In genomic region chr3:74850381-74850780, GRCh38 we compare ENCODE assay signal across 31 cellular contexts.
A peak's percentile ranks its signal among the peaks of the same experiment; 100 is the strongest.
DNase-seq lines count a peak whose midpoint lies in the region; ATAC-seq and TF ChIP-seq lines count a peak whose summit lies in the region.
"Had no signal": no experiment of that assay in that cellular context is flagged by ENCODE, and none has a peak within 500 bp of the region (broad histone marks: within the 10 kb centered on the region; RNA-seq: fewer than 3 reads in every experiment).

No MANE protein-coding gene starts in this region.

- peaks cover 14% of the 10 kb centered on the region for H3F3A ChIP-seq in neural cell (ENCODE audit: insufficient read depth, low read length, poor library complexity, severe bottlenecking)

- H3K9me2 ChIP-seq in neural cell (ENCODE audit: insufficient read depth, low read length): no peaks in the 10 kb centered on the region

- no peak for TF ChIP-seq CTCF in neural cell (IDR thresholded peaks at IDR 0.05; ENCODE audit: poor library complexity, severe bottlenecking)

- no peak for ATAC-seq in GM19455 (IDR thresholded peaks at IDR 0.05; ENCODE audit: unreplicated experiment)
- ATAC-seq in GM21367 (IDR thresholded peaks at IDR 0.05; ENCODE audit: unreplicated experiment): no peak
- ATAC-seq in HG02973 (IDR thresholded peaks at IDR 0.05; ENCODE audit: unreplicated experiment): no peak
- ATAC-seq: A549; CD8-positive, alpha-beta T cell had no signal

- H3K9me3 ChIP-seq in BLaER1: no peaks in the 10 kb centered on the region
- no peaks in the 10 kb centered on the region for H3K9me3 ChIP-seq in BLaER1 treated with 17β-estradiol and CSF1 and Interleukin-3, amounts not matched to agents 10 nM and 100 nM (replicated peaks in 1 of 11)
- H3K9me3 ChIP-seq in neural cell (ENCODE audit: low read length): no peaks in the 10 kb centered on the region
- H3K9me3 ChIP-seq: A549, BE2C, Caco-2 had no signal

- H3K79me2 ChIP-seq in neural cell (replicated peaks; ENCODE audit: insufficient read depth, low read length): no peaks in the 10 kb centered on the region

- H3K9ac ChIP-seq in BLaER1: no peak overlapping the region
- no peak overlapping the region for H3K9ac ChIP-seq in BLaER1 treated with 17β-estradiol and CSF1 and Interleukin-3, amounts not matched to agents 10 nM and 100 nM
- H3K9ac ChIP-seq in neural cell (ENCODE audit: low read length): peak overlapping the region; percentile 44

- H3K4me2 ChIP-seq in BLaER1: peak overlapping the region; percentile 66
- peak overlapping the region in 8 of 11 experiments; percentile 43 to 71 (median 57); a peak in 15 of 22 replicates for H3K4me2 ChIP-seq in BLaER1 treated with 17β-estradiol and CSF1 and Interleukin-3, amounts not matched to agents 10 nM and 100 nM
- peak overlapping the region; percentile 0 for H3K4me2 ChIP-seq in neural cell (ENCODE audit: low read length)
- H3K4me2 ChIP-seq: A549 had no signal

- peak; percentile 16 for DNase-seq in retina
- DNase-seq in NCI-H446 (lab: John Stamatoyannopoulos, UW): no peak
- DNase-seq: 8988T; ACHN; AML-193; BE2C; C1 segment of cervical spinal cord; Caco-2; Calu3; CD4-positive, alpha-beta memory T cell; CD4-positive, alpha-beta T cell; CD4-positive, CD25-positive, alpha-beta regulatory T cell; CD8-positive, alpha-beta memory T cell; CD8-positive, alpha-beta T cell; COR-L47; DMS 273 treated with DMSO at 0.1 percent for 48 hours; DMS153; DMS53; DMS79; DMS79 treated with DMSO at 0.1 percent for 48 hours; DND-41; EL had no signal

- no peaks in the 10 kb centered on the region for H3K27me3 ChIP-seq in BLaER1
- H3K27me3 ChIP-seq in BLaER1 treated with 17β-estradiol and CSF1 and Interleukin-3, amounts not matched to agents 10 nM and 100 nM: no peaks in the 10 kb centered on the region
- H3K27me3 ChIP-seq in neural cell (ENCODE audit: insufficient read depth, low read depth, low read length): no peaks in the 10 kb centered on the region
- H3K27me3 ChIP-seq: BE2C had no signal

- peak; percentile 46 for TF ChIP-seq RAD21 in neural cell (conservative IDR thresholded peaks at IDR 0.05)

- H3K4me3 ChIP-seq in BLaER1 (no peak overlapping the region), neural cell (ENCODE audit: low read length) (peak overlapping the region; percentile 37)
- H3K4me3 ChIP-seq in BLaER1 treated with 17β-estradiol and CSF1 and Interleukin-3, amounts not matched to agents 10 nM and 100 nM: no peak overlapping the region
- H3K4me3 ChIP-seq: A549 had no signal

- peak; percentile 96 for TF ChIP-seq EP300 in neural cell (conservative IDR thresholded peaks at IDR 0.05; ENCODE audit: poor library complexity, severe bottlenecking)

- no peak overlapping the region for H3K27ac ChIP-seq in BLaER1
- H3K27ac ChIP-seq in BLaER1 treated with 17β-estradiol and CSF1 and Interleukin-3, amounts not matched to agents 10 nM and 100 nM: no peak overlapping the region
- H3K27ac ChIP-seq in neural cell (ENCODE audit: low read length): peak overlapping the region; percentile 84
- H3K27ac ChIP-seq: 22Rv1, A549, C4-2B had no signal

- no peaks in the 10 kb centered on the region for H4K20me1 ChIP-seq in BLaER1
- H4K20me1 ChIP-seq in BLaER1 treated with 17β-estradiol and CSF1 and Interleukin-3, amounts not matched to agents 10 nM and 100 nM: no peaks in the 10 kb centered on the region
- H4K20me1 ChIP-seq in neural cell (ENCODE audit: insufficient read depth): no peaks in the 10 kb centered on the region

- H3K36me3 ChIP-seq in BLaER1 (no peaks in the 10 kb centered on the region), neural cell (ENCODE audit: insufficient read depth, low read length) (no peaks in the 10 kb centered on the region)
- no peaks in the 10 kb centered on the region for H3K36me3 ChIP-seq in BLaER1 treated with 17β-estradiol and CSF1 and Interleukin-3, amounts not matched to agents 10 nM and 100 nM
- H3K36me3 ChIP-seq: BE2C had no signal

- H2AFZ ChIP-seq in neural cell (ENCODE audit: low read depth, low read length): no peak overlapping the region

- peaks cover 15% of the 10 kb centered on the region for H3K4me1 ChIP-seq in BLaER1
- peaks cover 5 to 16% (median 13%) of the 10 kb centered on the region in 10 experiments; a peak in 17 of 20 replicates for H3K4me1 ChIP-seq in BLaER1 treated with 17β-estradiol and CSF1 and Interleukin-3, amounts not matched to agents 10 nM and 100 nM
- H3K4me1 ChIP-seq: A549, BE2C, Caco-2 had no signal

TF ChIP-seq in neural cell, 6 proteins besides CTCF, POLR2A, EP300 and RAD21:
- TF ChIP-seq POLR2AphosphoS5 (IDR thresholded peaks at IDR 0.05) (peak; percentile 85), TAF1 (IDR thresholded peaks at IDR 0.05; ENCODE audit: low read depth) (no peak), SMC3 (conservative IDR thresholded peaks at IDR 0.05; ENCODE audit: poor library complexity) (peak; percentile 32), MXI1 (conservative IDR thresholded peaks at IDR 0.05; ENCODE audit: poor library complexity, severe bottlenecking) (no peak), EZH2 (IDR thresholded peaks at IDR 0.05; ENCODE audit: borderline replicate concordance, insufficient read depth, low read length, poor library complexity, severe bottlenecking) (no peak)
- TF ChIP-seq, protein P1, sequence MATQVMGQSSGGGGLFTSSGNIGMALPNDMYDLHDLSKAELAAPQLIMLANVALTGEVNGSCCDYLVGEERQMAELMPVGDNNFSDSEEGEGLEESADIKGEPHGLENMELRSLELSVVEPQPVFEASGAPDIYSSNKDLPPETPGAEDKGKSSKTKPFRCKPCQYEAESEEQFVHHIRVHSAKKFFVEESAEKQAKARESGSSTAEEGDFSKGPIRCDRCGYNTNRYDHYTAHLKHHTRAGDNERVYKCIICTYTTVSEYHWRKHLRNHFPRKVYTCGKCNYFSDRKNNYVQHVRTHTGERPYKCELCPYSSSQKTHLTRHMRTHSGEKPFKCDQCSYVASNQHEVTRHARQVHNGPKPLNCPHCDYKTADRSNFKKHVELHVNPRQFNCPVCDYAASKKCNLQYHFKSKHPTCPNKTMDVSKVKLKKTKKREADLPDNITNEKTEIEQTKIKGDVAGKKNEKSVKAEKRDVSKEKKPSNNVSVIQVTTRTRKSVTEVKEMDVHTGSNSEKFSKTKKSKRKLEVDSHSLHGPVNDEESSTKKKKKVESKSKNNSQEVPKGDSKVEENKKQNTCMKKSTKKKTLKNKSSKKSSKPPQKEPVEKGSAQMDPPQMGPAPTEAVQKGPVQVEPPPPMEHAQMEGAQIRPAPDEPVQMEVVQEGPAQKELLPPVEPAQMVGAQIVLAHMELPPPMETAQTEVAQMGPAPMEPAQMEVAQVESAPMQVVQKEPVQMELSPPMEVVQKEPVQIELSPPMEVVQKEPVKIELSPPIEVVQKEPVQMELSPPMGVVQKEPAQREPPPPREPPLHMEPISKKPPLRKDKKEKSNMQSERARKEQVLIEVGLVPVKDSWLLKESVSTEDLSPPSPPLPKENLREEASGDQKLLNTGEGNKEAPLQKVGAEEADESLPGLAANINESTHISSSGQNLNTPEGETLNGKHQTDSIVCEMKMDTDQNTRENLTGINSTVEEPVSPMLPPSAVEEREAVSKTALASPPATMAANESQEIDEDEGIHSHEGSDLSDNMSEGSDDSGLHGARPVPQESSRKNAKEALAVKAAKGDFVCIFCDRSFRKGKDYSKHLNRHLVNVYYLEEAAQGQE (IDR thresholded peaks at IDR 0.05; ENCODE audit: borderline replicate concordance): peak; percentile 96

Comparison
In these comparisons a context has a peak if more than half of its experiments do, and no peak if none do; other contexts are left out.
1. H3K4me2 ChIP-seq: peak in every context shown above with its lines; median percentile 66 in BLaER1; 57 in BLaER1 treated with 17β-estradiol and CSF1 and Interleukin-3, amounts not matched to agents 10 nM and 100 nM; 0 in neural cell.